Comparison of ENCODE assay signal across 18 cellular contexts in the genomic region with DNA sequence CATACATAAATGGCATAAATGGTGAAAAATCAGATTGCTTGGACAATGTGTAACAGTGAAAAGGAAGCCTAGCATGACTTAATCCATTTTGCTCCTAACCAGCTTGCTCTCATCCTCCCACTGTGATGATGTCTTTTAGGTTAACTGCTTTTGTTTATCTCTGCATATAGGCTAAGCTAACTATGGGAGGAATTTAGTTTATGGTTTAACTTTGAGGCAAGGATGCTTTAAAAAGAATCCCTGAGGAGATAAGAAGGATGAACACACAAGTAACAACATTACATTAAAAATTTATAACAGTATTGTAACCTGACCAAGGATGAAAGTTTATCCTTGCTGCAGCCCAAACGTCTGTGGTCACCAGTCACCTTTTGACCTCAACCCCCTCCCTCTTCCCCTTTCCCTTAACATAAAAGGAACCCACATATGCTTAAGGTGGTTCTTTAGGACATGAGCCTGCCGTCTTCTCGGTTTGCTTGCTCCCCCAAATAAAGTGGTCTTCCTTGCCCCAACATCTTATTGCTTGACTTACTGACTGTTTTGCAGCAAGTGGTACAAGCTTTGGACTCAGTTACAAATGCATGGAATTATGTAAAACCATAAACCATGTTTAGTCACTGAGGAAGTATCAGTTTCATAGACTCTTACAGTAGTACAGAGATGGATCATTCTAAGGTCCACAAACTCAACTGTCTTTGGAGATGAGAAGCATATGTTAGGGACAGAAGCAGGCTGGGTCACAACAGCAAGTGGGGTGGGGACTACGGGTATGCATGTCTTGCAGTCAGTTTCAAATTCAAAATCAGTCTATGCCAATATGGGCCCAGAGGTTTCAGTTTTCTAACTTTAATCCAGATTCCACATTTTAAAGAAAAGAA. TPM values are rescaled to one million over a fixed set of nuclear protein-coding genes. Genes with fewer than 3 reads are reported as not detected.
A peak's percentile ranks its signal among the peaks of the same experiment; 100 is the strongest.
DNase-seq lines count a peak whose midpoint lies in the region; ATAC-seq and TF ChIP-seq lines count a peak whose summit lies in the region.
"Had no signal": no experiment of that assay in that cellular context is flagged by ENCODE, and none has a peak within 500 bp of the region (broad histone marks: within the 10 kb centered on the region; RNA-seq: fewer than 3 reads in every experiment).

No MANE protein-coding gene starts in this region.

- no peak overlapping the region for H3K27ac Mint-ChIP-seq in glutamatergic neuron (ENCODE audit: unreplicated experiment)
- H3K27ac Mint-ChIP-seq: activated CD4-positive, alpha-beta memory T cell treated with anti-CD3 and anti-CD28 coated beads, Interleukin-2, amount 10 ng/mL, durations not matched to agents 7 days and 5 days had no signal

- peaks cover 4% of the 10 kb centered on the region for H3K9me3 Mint-ChIP-seq in glutamatergic neuron (ENCODE audit: unreplicated experiment)
- H3K9me3 Mint-ChIP-seq: activated CD4-positive, alpha-beta memory T cell treated with anti-CD3 and anti-CD28 coated beads, Interleukin-2, amount 10 ng/mL, durations not matched to agents 7 days and 5 days had no signal

- H3K4me3 Mint-ChIP-seq in glutamatergic neuron (ENCODE audit: unreplicated experiment) = no peak overlapping the region
- H3K4me3 Mint-ChIP-seq: activated CD4-positive, alpha-beta memory T cell treated with anti-CD3 and anti-CD28 coated beads, Interleukin-2, amount 10 ng/mL, durations not matched to agents 7 days and 5 days had no signal

- H3K4me1 Mint-ChIP-seq in glutamatergic neuron (ENCODE audit: low read depth, unreplicated experiment) = peaks cover 6% of the 10 kb centered on the region

- no peak for TF ChIP-seq CTCF in glutamatergic neuron (IDR thresholded peaks at IDR 0.05; ENCODE audit: partially characterized antibody, unreplicated experiment)

- H3K36me3 Mint-ChIP-seq in glutamatergic neuron (ENCODE audit: unreplicated experiment) = no peaks in the 10 kb centered on the region

- H3K27me3 Mint-ChIP-seq in glutamatergic neuron (ENCODE audit: unreplicated experiment) = no peaks in the 10 kb centered on the region

- DNase-seq in GM19240 (ENCODE audit: insufficient read length, low spot score) = peak; percentile 2
- no peak for DNase-seq in SIG-M5 treated with dmso at 0.1 percent for 504 hours (lab: John Stamatoyannopoulos, UW; ENCODE audit: unreplicated experiment)
- DNase-seq in glutamatergic neuron = no peak
- DNase-seq in stimulated activated CD4-positive, alpha-beta T cell treated with anti-CD3 and anti-CD28 coated beads, Interleukin-1b, Interleukin-23, amount 100 ng/mL, for 48 hours = no peak
- no peak for DNase-seq in stimulated activated CD8-positive, alpha-beta memory T cell treated with anti-CD3 and anti-CD28 coated beads, Interleukin-4, amount 100 ng/mL, for 48 hours
- DNase-seq: activated CD4-positive, alpha-beta memory T cell treated with anti-CD3 and anti-CD28 coated beads, Interleukin-2, amount 10 ng/mL, durations not matched to agents 7 days and 5 days; cortex of kidney; Karpas-422; NCI-H1694; NCI-H69; SHP77 had no signal

- peak; percentile 61 for ATAC-seq in GM18498 (IDR thresholded peaks at IDR 0.05; ENCODE audit: unreplicated experiment)
- peak; percentile 58 for ATAC-seq in HG02798 (IDR thresholded peaks at IDR 0.05; ENCODE audit: poor library complexity, unreplicated experiment)
- ATAC-seq in HG03558 (IDR thresholded peaks at IDR 0.05; ENCODE audit: extremely low read depth, unreplicated experiment) = peak; percentile 65
- ATAC-seq: left lobe of liver had no signal

RNA-seq across cellular contexts. Expression of a gene that starts 31.3 kb away (rescaled TPM):
- not detected for total RNA-seq in glutamatergic neuron (ENCODE audit: unreplicated experiment)
- total RNA-seq: activated CD4-positive, alpha-beta memory T cell treated with anti-CD3 and anti-CD28 coated beads, Interleukin-2, amount 10 ng/mL, durations not matched to agents 7 days and 5 days; ascending aorta; esophagus muscularis mucosa; posterior vena cava had no signal
